ENCODE assay signal across 1 cellular context in the genomic region with DNA sequence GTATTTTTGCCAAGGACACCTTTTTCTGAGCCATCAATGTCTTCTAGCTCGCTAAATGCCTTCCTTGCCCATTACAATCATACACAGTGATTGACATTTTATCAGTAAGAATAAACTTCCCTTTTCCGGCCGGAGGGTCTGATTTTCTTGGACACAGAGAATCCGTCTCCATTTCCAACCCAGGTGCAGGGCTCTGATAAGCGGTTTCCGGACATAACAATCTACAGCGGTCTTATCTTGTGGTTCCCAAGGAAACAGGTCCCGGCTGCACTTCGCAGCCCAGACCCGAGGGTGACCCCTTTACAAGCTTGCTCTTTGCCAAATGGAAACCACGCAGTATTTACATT.
TF ChIP-seq lines count a peak whose summit lies in the region.

No MANE protein-coding gene starts in this region.

TF ChIP-seq in K562, 482 proteins besides CTCF, POLR2A, EP300 and RAD21 (continued from another document and continues in another):
- TF ChIP-seq, protein P1, sequence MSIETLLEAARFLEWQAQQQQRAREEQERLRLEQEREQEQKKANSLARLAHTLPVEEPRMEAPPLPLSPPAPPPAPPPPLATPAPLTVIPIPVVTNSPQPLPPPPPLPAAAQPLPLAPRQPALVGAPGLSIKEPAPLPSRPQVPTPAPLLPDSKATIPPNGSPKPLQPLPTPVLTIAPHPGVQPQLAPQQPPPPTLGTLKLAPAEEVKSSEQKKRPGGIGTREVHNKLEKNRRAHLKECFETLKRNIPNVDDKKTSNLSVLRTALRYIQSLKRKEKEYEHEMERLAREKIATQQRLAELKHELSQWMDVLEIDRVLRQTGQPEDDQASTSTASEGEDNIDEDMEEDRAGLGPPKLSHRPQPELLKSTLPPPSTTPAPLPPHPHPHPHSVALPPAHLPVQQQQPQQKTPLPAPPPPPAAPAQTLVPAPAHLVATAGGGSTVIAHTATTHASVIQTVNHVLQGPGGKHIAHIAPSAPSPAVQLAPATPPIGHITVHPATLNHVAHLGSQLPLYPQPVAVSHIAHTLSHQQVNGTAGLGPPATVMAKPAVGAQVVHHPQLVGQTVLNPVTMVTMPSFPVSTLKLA (conservative IDR thresholded peaks at IDR 0.05) = peak; percentile 50 to 88; a peak in 3 of 4 replicates
- TF ChIP-seq, protein P2, sequence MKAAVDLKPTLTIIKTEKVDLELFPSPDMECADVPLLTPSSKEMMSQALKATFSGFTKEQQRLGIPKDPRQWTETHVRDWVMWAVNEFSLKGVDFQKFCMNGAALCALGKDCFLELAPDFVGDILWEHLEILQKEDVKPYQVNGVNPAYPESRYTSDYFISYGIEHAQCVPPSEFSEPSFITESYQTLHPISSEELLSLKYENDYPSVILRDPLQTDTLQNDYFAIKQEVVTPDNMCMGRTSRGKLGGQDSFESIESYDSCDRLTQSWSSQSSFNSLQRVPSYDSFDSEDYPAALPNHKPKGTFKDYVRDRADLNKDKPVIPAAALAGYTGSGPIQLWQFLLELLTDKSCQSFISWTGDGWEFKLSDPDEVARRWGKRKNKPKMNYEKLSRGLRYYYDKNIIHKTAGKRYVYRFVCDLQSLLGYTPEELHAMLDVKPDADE (conservative IDR thresholded peaks at IDR 0.05; ENCODE audit: control insufficient read depth, low read depth, low read length) = peak; percentile 90
- no peak for TF ChIP-seq GABPB1 (CRISPR knock-in tag; IDR thresholded peaks at IDR 0.05)
- no peak for TF ChIP-seq KAT7 (CRISPR knock-in tag; IDR thresholded peaks at IDR 0.05; ENCODE audit: borderline replicate concordance)
- TF ChIP-seq CSDE1 (IDR thresholded peaks at IDR 0.05) = 0 out of 4 replicates have a peak, but pooled peaks of 1 of the 2 experiments have one; percentile 32
- TF ChIP-seq NONO (IDR thresholded peaks at IDR 0.05; ENCODE audit: low read depth in 2 of 2, low read length in 1 of 2) = peak in 1 of 2 experiments; percentile 83; a peak in 1 of 4 replicates
- no peak for TF ChIP-seq NRF1 (conservative IDR thresholded peaks at IDR 0.05 in 1 of 2, IDR thresholded peaks at IDR 0.05 in 1 of 2)
- TF ChIP-seq ZNF696 (CRISPR knock-in tag; conservative IDR thresholded peaks at IDR 0.05) = no peak
- TF ChIP-seq TCFL5 (CRISPR knock-in tag; conservative IDR thresholded peaks at IDR 0.05) = no peak
- TF ChIP-seq, protein P3, sequence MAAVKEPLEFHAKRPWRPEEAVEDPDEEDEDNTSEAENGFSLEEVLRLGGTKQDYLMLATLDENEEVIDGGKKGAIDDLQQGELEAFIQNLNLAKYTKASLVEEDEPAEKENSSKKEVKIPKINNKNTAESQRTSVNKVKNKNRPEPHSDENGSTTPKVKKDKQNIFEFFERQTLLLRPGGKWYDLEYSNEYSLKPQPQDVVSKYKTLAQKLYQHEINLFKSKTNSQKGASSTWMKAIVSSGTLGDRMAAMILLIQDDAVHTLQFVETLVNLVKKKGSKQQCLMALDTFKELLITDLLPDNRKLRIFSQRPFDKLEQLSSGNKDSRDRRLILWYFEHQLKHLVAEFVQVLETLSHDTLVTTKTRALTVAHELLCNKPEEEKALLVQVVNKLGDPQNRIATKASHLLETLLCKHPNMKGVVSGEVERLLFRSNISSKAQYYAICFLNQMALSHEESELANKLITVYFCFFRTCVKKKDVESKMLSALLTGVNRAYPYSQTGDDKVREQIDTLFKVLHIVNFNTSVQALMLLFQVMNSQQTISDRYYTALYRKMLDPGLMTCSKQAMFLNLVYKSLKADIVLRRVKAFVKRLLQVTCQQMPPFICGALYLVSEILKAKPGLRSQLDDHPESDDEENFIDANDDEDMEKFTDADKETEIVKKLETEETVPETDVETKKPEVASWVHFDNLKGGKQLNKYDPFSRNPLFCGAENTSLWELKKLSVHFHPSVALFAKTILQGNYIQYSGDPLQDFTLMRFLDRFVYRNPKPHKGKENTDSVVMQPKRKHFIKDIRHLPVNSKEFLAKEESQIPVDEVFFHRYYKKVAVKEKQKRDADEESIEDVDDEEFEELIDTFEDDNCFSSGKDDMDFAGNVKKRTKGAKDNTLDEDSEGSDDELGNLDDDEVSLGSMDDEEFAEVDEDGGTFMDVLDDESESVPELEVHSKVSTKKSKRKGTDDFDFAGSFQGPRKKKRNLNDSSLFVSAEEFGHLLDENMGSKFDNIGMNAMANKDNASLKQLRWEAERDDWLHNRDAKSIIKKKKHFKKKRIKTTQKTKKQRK (IDR thresholded peaks at IDR 0.05; ENCODE audit: borderline replicate concordance, low read depth, low read length) = no peak
- TF ChIP-seq PHF21A (IDR thresholded peaks at IDR 0.05; ENCODE audit: borderline replicate concordance, low read depth) = peak; percentile 90; the same call in 1 of the 2 replicates
- TF ChIP-seq ZNF175 (CRISPR knock-in tag; IDR thresholded peaks at IDR 0.05; ENCODE audit: low read depth) = peak; percentile 85
- TF ChIP-seq MEIS2 (IDR thresholded peaks at IDR 0.05; ENCODE audit: partially characterized antibody) = peak; percentile 98
- TF ChIP-seq, protein P4, sequence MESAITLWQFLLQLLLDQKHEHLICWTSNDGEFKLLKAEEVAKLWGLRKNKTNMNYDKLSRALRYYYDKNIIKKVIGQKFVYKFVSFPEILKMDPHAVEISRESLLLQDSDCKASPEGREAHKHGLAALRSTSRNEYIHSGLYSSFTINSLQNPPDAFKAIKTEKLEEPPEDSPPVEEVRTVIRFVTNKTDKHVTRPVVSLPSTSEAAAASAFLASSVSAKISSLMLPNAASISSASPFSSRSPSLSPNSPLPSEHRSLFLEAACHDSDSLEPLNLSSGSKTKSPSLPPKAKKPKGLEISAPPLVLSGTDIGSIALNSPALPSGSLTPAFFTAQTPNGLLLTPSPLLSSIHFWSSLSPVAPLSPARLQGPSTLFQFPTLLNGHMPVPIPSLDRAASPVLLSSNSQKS (CRISPR knock-in tag; IDR thresholded peaks at IDR 0.05) = no peak
- TF ChIP-seq, protein P5, sequence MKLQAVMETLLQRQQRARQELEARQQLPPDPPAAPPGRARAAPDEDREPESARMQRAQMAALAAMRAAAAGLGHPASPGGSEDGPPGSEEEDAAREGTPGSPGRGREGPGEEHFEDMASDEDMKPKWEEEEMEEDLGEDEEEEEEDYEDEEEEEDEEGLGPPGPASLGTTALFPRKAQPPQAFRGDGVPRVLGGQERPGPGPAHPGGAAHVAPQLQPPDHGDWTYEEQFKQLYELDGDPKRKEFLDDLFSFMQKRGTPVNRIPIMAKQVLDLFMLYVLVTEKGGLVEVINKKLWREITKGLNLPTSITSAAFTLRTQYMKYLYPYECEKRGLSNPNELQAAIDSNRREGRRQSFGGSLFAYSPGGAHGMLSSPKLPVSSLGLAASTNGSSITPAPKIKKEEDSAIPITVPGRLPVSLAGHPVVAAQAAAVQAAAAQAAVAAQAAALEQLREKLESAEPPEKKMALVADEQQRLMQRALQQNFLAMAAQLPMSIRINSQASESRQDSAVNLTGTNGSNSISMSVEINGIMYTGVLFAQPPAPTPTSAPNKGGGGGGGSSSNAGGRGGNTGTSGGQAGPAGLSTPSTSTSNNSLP (IDR thresholded peaks at IDR 0.05; ENCODE audit: borderline replicate concordance, low read depth, low read length) = peak; percentile 93
- 0 out of 2 replicates have a peak, but pooled peaks have one; percentile 70 for TF ChIP-seq PTBP1 (IDR thresholded peaks at IDR 0.05; ENCODE audit: low read depth, low read length)
- no peak for TF ChIP-seq TSC22D4 (tag; IDR thresholded peaks at IDR 0.05)
- no peak for TF ChIP-seq KLF10 (CRISPR knock-in tag; IDR thresholded peaks at IDR 0.05)
- peak; percentile 70 for TF ChIP-seq L3MBTL2 (IDR thresholded peaks at IDR 0.05)
- TF ChIP-seq, protein P6, sequence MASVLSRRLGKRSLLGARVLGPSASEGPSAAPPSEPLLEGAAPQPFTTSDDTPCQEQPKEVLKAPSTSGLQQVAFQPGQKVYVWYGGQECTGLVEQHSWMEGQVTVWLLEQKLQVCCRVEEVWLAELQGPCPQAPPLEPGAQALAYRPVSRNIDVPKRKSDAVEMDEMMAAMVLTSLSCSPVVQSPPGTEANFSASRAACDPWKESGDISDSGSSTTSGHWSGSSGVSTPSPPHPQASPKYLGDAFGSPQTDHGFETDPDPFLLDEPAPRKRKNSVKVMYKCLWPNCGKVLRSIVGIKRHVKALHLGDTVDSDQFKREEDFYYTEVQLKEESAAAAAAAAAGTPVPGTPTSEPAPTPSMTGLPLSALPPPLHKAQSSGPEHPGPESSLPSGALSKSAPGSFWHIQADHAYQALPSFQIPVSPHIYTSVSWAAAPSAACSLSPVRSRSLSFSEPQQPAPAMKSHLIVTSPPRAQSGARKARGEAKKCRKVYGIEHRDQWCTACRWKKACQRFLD (CRISPR knock-in tag; IDR thresholded peaks at IDR 0.05) = peak; percentile 92
- TF ChIP-seq KLF6 (CRISPR knock-in tag; IDR thresholded peaks at IDR 0.05; ENCODE audit: borderline replicate concordance) = no peak
- no peak for TF ChIP-seq FOXA1 (IDR thresholded peaks at IDR 0.05; ENCODE audit: borderline replicate concordance)
- TF ChIP-seq, protein P7, sequence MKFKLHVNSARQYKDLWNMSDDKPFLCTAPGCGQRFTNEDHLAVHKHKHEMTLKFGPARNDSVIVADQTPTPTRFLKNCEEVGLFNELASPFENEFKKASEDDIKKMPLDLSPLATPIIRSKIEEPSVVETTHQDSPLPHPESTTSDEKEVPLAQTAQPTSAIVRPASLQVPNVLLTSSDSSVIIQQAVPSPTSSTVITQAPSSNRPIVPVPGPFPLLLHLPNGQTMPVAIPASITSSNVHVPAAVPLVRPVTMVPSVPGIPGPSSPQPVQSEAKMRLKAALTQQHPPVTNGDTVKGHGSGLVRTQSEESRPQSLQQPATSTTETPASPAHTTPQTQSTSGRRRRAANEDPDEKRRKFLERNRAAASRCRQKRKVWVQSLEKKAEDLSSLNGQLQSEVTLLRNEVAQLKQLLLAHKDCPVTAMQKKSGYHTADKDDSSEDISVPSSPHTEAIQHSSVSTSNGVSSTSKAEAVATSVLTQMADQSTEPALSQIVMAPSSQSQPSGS (CRISPR knock-in tag; IDR thresholded peaks at IDR 0.05) = no peak
- no peak for TF ChIP-seq HNRNPL (IDR thresholded peaks at IDR 0.05; ENCODE audit: low read depth, low read length)
- TF ChIP-seq RUNX1 (IDR thresholded peaks at IDR 0.05; ENCODE audit: low read depth) = peak; percentile 83
- TF ChIP-seq, protein P8, sequence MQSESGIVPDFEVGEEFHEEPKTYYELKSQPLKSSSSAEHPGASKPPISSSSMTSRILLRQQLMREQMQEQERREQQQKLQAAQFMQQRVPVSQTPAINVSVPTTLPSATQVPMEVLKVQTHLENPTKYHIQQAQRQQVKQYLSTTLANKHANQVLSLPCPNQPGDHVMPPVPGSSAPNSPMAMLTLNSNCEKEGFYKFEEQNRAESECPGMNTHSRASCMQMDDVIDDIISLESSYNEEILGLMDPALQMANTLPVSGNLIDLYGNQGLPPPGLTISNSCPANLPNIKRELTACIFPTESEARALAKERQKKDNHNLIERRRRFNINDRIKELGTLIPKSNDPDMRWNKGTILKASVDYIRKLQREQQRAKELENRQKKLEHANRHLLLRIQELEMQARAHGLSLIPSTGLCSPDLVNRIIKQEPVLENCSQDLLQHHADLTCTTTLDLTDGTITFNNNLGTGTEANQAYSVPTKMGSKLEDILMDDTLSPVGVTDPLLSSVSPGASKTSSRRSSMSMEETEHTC (IDR thresholded peaks at IDR 0.05) = peak; percentile 42; the same call in 1 of the 2 replicates
- TF ChIP-seq CREB1 (IDR thresholded peaks at IDR 0.05) = peak; percentile 60; the same call in 1 of the 2 replicates
- no peak for TF ChIP-seq CREB1 (CRISPR knock-in tag; IDR thresholded peaks at IDR 0.05)
- peak; percentile 21; the same call in 1 of the 2 replicates for TF ChIP-seq ZNF41 (CRISPR knock-in tag; conservative IDR thresholded peaks at IDR 0.05)
- no peak for TF ChIP-seq FOXK1 (CRISPR knock-in tag; IDR thresholded peaks at IDR 0.05; ENCODE audit: borderline replicate concordance)
- TF ChIP-seq, protein P9, sequence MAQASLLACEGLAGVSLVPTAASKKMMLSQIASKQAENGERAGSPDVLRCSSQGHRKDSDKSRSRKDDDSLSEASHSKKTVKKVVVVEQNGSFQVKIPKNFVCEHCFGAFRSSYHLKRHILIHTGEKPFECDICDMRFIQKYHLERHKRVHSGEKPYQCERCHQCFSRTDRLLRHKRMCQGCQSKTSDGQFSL (CRISPR knock-in tag; IDR thresholded peaks at IDR 0.05) = no peak
- TF ChIP-seq, protein P9 (tag; IDR thresholded peaks at IDR 0.05) = no peak
- TF ChIP-seq CCNT2 (IDR thresholded peaks at IDR 0.05; ENCODE audit: borderline replicate concordance, extremely low read depth, insufficient read length, low read depth, low read length) = peak; percentile 97
- TF ChIP-seq ASH1L (IDR thresholded peaks at IDR 0.05; ENCODE audit: borderline replicate concordance, low read depth, partially characterized antibody) = no peak
- peak; percentile 59; the same call in 1 of the 2 replicates for TF ChIP-seq MEF2A (IDR thresholded peaks at IDR 0.05; ENCODE audit: control insufficient read depth, low read depth, low read length)
- TF ChIP-seq, protein P10, sequence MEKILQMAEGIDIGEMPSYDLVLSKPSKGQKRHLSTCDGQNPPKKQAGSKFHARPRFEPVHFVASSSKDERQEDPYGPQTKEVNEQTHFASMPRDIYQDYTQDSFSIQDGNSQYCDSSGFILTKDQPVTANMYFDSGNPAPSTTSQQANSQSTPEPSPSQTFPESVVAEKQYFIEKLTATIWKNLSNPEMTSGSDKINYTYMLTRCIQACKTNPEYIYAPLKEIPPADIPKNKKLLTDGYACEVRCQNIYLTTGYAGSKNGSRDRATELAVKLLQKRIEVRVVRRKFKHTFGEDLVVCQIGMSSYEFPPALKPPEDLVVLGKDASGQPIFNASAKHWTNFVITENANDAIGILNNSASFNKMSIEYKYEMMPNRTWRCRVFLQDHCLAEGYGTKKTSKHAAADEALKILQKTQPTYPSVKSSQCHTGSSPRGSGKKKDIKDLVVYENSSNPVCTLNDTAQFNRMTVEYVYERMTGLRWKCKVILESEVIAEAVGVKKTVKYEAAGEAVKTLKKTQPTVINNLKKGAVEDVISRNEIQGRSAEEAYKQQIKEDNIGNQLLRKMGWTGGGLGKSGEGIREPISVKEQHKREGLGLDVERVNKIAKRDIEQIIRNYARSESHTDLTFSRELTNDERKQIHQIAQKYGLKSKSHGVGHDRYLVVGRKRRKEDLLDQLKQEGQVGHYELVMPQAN (IDR thresholded peaks at IDR 0.05; ENCODE audit: borderline replicate concordance) = no peak
- TF ChIP-seq ATF7 (IDR thresholded peaks at IDR 0.05) = no peak; the same call in 1 of the 2 replicates
- TF ChIP-seq MAZ (CRISPR knock-in tag; conservative IDR thresholded peaks at IDR 0.05 in 1 of 2, IDR thresholded peaks at IDR 0.05 in 1 of 2) = no peak
- TF ChIP-seq TEAD2 (tag; IDR thresholded peaks at IDR 0.05) = peak; percentile 43; the same call in 1 of the 2 replicates
- no peak for TF ChIP-seq HNRNPK (IDR thresholded peaks at IDR 0.05; ENCODE audit: low read depth, low read length, poor library complexity, severe bottlenecking)
- TF ChIP-seq ARID2 (IDR thresholded peaks at IDR 0.05) = no peak
- no peak for TF ChIP-seq MYBL2 (IDR thresholded peaks at IDR 0.05; ENCODE audit: low read depth)
- TF ChIP-seq MYBL2 (CRISPR knock-in tag; IDR thresholded peaks at IDR 0.05; ENCODE audit: borderline replicate concordance) = no peak
- peak; percentile 72 to 84; a peak in 3 of 4 replicates for TF ChIP-seq TEAD1 (CRISPR knock-in tag; IDR thresholded peaks at IDR 0.05)
- TF ChIP-seq HDAC2 (IDR thresholded peaks at IDR 0.05) = peak; percentile 100
- peak; percentile 99 for TF ChIP-seq SMAD4 (CRISPR knock-in tag; conservative IDR thresholded peaks at IDR 0.05)
- TF ChIP-seq CBFA2T2 (conservative IDR thresholded peaks at IDR 0.05) = peak; percentile 98
- no peak for TF ChIP-seq POLR3G (IDR thresholded peaks at IDR 0.05; ENCODE audit: extremely low read depth, insufficient read length, insufficient replicate concordance)
- no peak for TF ChIP-seq ZNF431 (CRISPR knock-in tag; IDR thresholded peaks at IDR 0.05)
- peak; percentile 96 for TF ChIP-seq ZNF766 (CRISPR knock-in tag; conservative IDR thresholded peaks at IDR 0.05)
